In the genomic region with DNA sequence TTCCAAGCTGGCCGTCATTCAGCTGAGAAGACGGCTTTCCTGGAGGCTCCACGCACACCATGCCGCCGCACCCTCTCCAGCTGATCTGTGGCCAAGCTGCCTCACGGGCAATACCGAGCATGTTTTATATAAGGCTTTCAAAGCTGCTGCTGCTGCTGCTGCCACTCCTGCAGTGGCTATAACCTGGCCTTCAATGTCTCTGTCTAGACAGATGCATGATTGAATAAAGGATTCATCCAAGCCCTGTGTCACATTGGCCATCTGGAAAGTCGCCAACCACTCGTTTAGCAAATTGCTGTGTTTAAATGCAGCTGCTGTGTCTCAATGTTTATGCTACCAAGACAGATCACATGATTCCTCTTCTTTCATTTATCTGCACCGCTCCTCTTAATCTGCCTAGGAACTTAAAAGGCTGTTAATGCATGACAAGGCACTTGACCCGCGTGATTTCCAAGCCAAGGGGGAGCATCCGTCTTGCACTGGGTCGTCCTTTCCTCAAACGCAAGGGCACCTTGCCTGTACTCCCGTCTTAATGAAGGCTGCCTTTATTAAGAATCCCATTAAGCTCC, we compare ENCODE assay signal across 10 cellular contexts.
A peak's percentile ranks its signal among the peaks of the same experiment; 100 is the strongest.
DNase-seq lines count a peak whose midpoint lies in the region; ATAC-seq, FAIRE-seq and TF ChIP-seq lines count a peak whose summit lies in the region.
"Had no signal": no experiment of that assay in that cellular context is flagged by ENCODE, and none has a peak within 500 bp of the region (broad histone marks: within the 10 kb centered on the region; RNA-seq: fewer than 3 reads in every experiment).

No MANE protein-coding gene starts in this region.

- H4K20me1 ChIP-seq in PC-3 (ENCODE audit: low read length), result no peaks in the 10 kb centered on the region

- H3F3A ChIP-seq in PC-3 (ENCODE audit: low read length, unreplicated experiment), result peaks cover 10% of the 10 kb centered on the region

- no peak overlapping the region for H2AFZ ChIP-seq in PC-3 (ENCODE audit: low read length)

- no peaks in the 10 kb centered on the region for H3K79me2 ChIP-seq in PC-3 (ENCODE audit: low read length)

- H3K4me3 Mint-ChIP-seq in immature natural killer cell, result no peak overlapping the region

- FAIRE-seq in GM12892 (lab: Jason Lieb, UNC), result no peak

- TF ChIP-seq CTCF in right lobe of liver (IDR thresholded peaks at IDR 0.05) (no peak), PC-3 (conservative IDR thresholded peaks at IDR 0.05; ENCODE audit: low read depth, low read length) (no peak)

- TF ChIP-seq POLR2A in right lobe of liver (IDR thresholded peaks at IDR 0.05) (no peak), GM12892 (IDR thresholded peaks at IDR 0.05; ENCODE audit: low read depth, low read length) (no peak)

- H3K36me3 Mint-ChIP-seq in immature natural killer cell, result no peaks in the 10 kb centered on the region

- WGBS in right lobe of liver (ENCODE audit: insufficient coverage, low coverage, low lambda C conversion rate, missing lambda C conversion rate), result 36% methylated on average over 8 of the region's 16 CpGs

- H3K27me3 ChIP-seq in right lobe of liver (no peaks in the 10 kb centered on the region), PC-3 (ENCODE audit: low read length) (no peaks in the 10 kb centered on the region)

- H3K27me3 Mint-ChIP-seq in immature natural killer cell (ENCODE audit: low read depth in 3 of 3), result peaks cover 0 to 19% (median 5%) of the 10 kb centered on the region in 3 donors

- ATAC-seq in right lobe of liver, result no peak
- no peak for ATAC-seq in PC-3

- BruUV-seq in PC-3 (replicated peaks; lab: Mats Ljungman, UMichigan), result no TSS peak

- DNase-seq in EH (ENCODE audit: low read depth) (peak; percentile 63), NCI-H345 treated with DMSO at 0.1 percent for 48 hours (lab: John Stamatoyannopoulos, UW; ENCODE audit: unreplicated experiment) (peak; percentile 77), epidermal melanocyte (ENCODE audit: insufficient read length, low spot score) (peak; percentile 73), occipital lobe (lab: John Stamatoyannopoulos, UW) (peak; percentile 72), right lobe of liver (no peak), GM12892 (ENCODE audit: insufficient read length) (no peak), immature natural killer cell (no peak), PC-3 (no peak)
- DNase-seq: activated CD4-positive, alpha-beta T cell treated with anti-CD3 and anti-CD28 coated beads, Interleukin-2, amount 50 U/mL, for 1 hour had no signal

- H3K4me1 Mint-ChIP-seq in immature natural killer cell, result peaks cover 18 to 21% of the 10 kb centered on the region in 2 donors

- H3K9me2 ChIP-seq in PC-3 (replicated peaks; ENCODE audit: low read length), result no peaks in the 10 kb centered on the region

- H3K4me3 ChIP-seq in right lobe of liver (no peak overlapping the region), PC-3 (ENCODE audit: low read length) (no peak overlapping the region)

- H3K9me3 Mint-ChIP-seq in immature natural killer cell, result no peaks in the 10 kb centered on the region

- intact Hi-C loops in right lobe of liver (cut with DNase I), result no loop called here
- intact Hi-C loops in PC-3 (cut with micrococcal nuclease), result loop anchor here (5.0 kb wide), 1 partner anchor 116 kb away; the partner anchor contains the start of gene HSPH1

- no peaks in the 10 kb centered on the region for H3K36me3 ChIP-seq in right lobe of liver
- H3K36me3 ChIP-seq in PC-3 (ENCODE audit: low read depth, low read length), result no peaks in the 10 kb centered on the region; the same call in 1 of the 2 replicates

- H3K9ac ChIP-seq in PC-3 (ENCODE audit: low read length), result no peak overlapping the region

- no peak overlapping the region for H3K4me2 ChIP-seq in PC-3 (ENCODE audit: low read length)

- H3K27ac ChIP-seq in right lobe of liver, result no peak overlapping the region
- no peak overlapping the region for H3K27ac ChIP-seq in PC-3 (ENCODE audit: low read length)
- H3K27ac ChIP-seq: HL-60 had no signal

- H3K4me1 ChIP-seq in right lobe of liver, result no peaks in the 10 kb centered on the region
- H3K4me1 ChIP-seq in PC-3 (ENCODE audit: insufficient read depth, low read length), result peaks cover 22% of the 10 kb centered on the region

- CTCF ChIA-PET in PC-3 (lab: Charles Lee), result interaction anchor here (0.6 kb wide), 1 partner anchor 266 kb away, joined by 3 read pairs; no protein-coding TSS in a partner anchor

- H3K27ac Mint-ChIP-seq in immature natural killer cell, result no peak overlapping the region

- no peaks in the 10 kb centered on the region for H3K9me3 ChIP-seq in right lobe of liver
- H3K9me3 ChIP-seq in PC-3 (ENCODE audit: low read length), result no peaks in the 10 kb centered on the region

- POLR2A ChIA-PET in PC-3 (lab: Charles Lee; ENCODE audit: unreplicated experiment), result no interaction called here

Comparison
In these comparisons a context has a peak if more than half of its experiments do, and no peak if none do; other contexts are left out.
1. DNase-seq: peak in EH (single experiment), NCI-H345 treated with DMSO at 0.1 percent for 48 hours (single experiment), epidermal melanocyte (single experiment) and occipital lobe (single experiment); none in right lobe of liver (0 of 3), GM12892 (single experiment), immature natural killer cell (0 of 3) and PC-3 (single experiment).